ENCODE assay signal across 8 cellular contexts in the genomic region with DNA sequence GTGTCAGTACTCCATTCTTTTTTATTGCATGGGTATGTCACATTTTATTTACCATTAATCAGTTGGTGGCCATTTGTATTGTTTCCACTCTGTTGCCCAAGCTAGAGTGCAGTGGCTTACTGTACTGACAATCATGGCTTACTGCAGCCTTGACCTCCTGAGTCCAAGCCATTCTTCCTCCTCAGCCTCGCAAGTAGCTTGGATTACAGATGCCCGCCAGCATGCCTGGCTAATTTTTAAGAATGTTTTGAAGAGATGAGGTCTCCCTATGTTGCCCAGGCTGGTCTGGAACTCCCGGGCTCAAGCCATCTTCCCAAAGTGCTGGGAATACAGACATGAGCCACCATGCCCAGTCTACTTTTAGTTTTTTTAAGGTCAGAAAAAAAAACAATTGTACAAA. TPM values are rescaled to one million over a fixed set of nuclear protein-coding genes. Genes with fewer than 3 reads are reported as not detected.
A peak's percentile ranks its signal among the peaks of the same experiment; 100 is the strongest.
DNase-seq lines count a peak whose midpoint lies in the region; ATAC-seq, FAIRE-seq and TF ChIP-seq lines count a peak whose summit lies in the region.

No MANE protein-coding gene starts in this region.

- H3K27ac Mint-ChIP-seq in activated T-helper 1 cell treated with anti-CD3 and anti-CD28 coated beads, Interleukin-12 subunit alpha, Interleukin-12 subunit beta, Interleukin-2, Interleukin-4 antibody, amounts not matched to agents 30 ng/mL and 10 ng/mL and 1 ng/mL, durations not matched to agents 14 hours and 24 hours and 36 hours: peak overlapping the region; percentile 87

- no peak for TF ChIP-seq POLR2A in A549 (IDR thresholded peaks at IDR 0.05; ENCODE audit: low read length)

- no peak for ATAC-seq in A549
- no peak for ATAC-seq in HG03442 (IDR thresholded peaks at IDR 0.05; ENCODE audit: unreplicated experiment)
- no peak for ATAC-seq in HG02642 (IDR thresholded peaks at IDR 0.05; ENCODE audit: poor library complexity, unreplicated experiment)

- TF ChIP-seq EP300 in A549 (IDR thresholded peaks at IDR 0.05): no peak

- WGBS in A549 (ENCODE audit: missing lambda C conversion rate): 82% methylated on average over 3 of the region's 3 CpGs
- WGBS in mesodermal cell (ENCODE audit: insufficient coverage in 2 of 2), 2 experiments: 88% methylated on average over 3 of the region's 3 CpGs; no CpG with 5 or more reads in 1 of the 2 experiments

- CTCF ChIA-PET in A549 (lab: Yijun Ruan, JAX): interaction anchor here (1.2 to 2.7 kb wide), 4 partner anchors 10 to 118 kb away, joined by 3 to 10 read pairs (median 6); partner anchors contain the start of gene TIPRL

- H3K36me3 Mint-ChIP-seq in activated T-helper 1 cell treated with anti-CD3 and anti-CD28 coated beads, Interleukin-12 subunit alpha, Interleukin-12 subunit beta, Interleukin-2, Interleukin-4 antibody, amounts not matched to agents 30 ng/mL and 10 ng/mL and 1 ng/mL, durations not matched to agents 14 hours and 24 hours and 36 hours (ENCODE audit: low read depth): peaks cover 29% of the 10 kb centered on the region

- H3K9me3 ChIP-seq in A549: peaks cover 6% of the 10 kb centered on the region; the same call in 2 of the 3 replicates
- peaks cover 8% of the 10 kb centered on the region for H3K9me3 ChIP-seq in mesodermal cell (ENCODE audit: control insufficient read depth, low read length)

- POLR2A ChIA-PET in A549 (lab: Yijun Ruan, JAX): interaction anchor here (0.6 to 1.7 kb wide), 6 partner anchors 10 to 810 kb away, joined by 3 to 16 read pairs (median 4); partner anchors contain the start of genes GPR161 and TIPRL

- peak overlapping the region; percentile 90 for H3K4me3 Mint-ChIP-seq in activated T-helper 1 cell treated with anti-CD3 and anti-CD28 coated beads, Interleukin-12 subunit alpha, Interleukin-12 subunit beta, Interleukin-2, Interleukin-4 antibody, amounts not matched to agents 30 ng/mL and 10 ng/mL and 1 ng/mL, durations not matched to agents 14 hours and 24 hours and 36 hours

- H3K4me2 ChIP-seq in A549: peak overlapping the region; percentile 93

- H3K9me3 Mint-ChIP-seq in activated T-helper 1 cell treated with anti-CD3 and anti-CD28 coated beads, Interleukin-12 subunit alpha, Interleukin-12 subunit beta, Interleukin-2, Interleukin-4 antibody, amounts not matched to agents 30 ng/mL and 10 ng/mL and 1 ng/mL, durations not matched to agents 14 hours and 24 hours and 36 hours: peaks cover 6% of the 10 kb centered on the region

- DNase-seq in A549 (ENCODE audit: low read depth in 1 of 2, low spot score in 1 of 2) (no peak), NAMALWA (ENCODE audit: low spot score) (no peak)
- no peak for DNase-seq in activated T-helper 1 cell treated with anti-CD3 and anti-CD28 coated beads, Interleukin-12 subunit alpha, Interleukin-12 subunit beta, Interleukin-2, Interleukin-4 antibody, amounts not matched to agents 30 ng/mL and 10 ng/mL and 1 ng/mL, durations not matched to agents 14 hours and 24 hours and 36 hours (ENCODE audit: low spot score)
- no peak for DNase-seq in stimulated activated CD4-positive, alpha-beta T cell treated with anti-CD3 and anti-CD28 coated beads, Interleukin-4, amount 100 ng/mL, for 24 hours

- peaks cover 43% of the 10 kb centered on the region for H3K4me1 ChIP-seq in A549
- peaks cover 16% of the 10 kb centered on the region for H3K4me1 ChIP-seq in mesodermal cell (ENCODE audit: control insufficient read depth, insufficient read depth, low read length, poor library complexity, severe bottlenecking)

- H3K36me3 ChIP-seq in mesodermal cell (ENCODE audit: control insufficient read depth, insufficient read depth, low read length): peaks cover 6% of the 10 kb centered on the region

- H3K27me3 Mint-ChIP-seq in activated T-helper 1 cell treated with anti-CD3 and anti-CD28 coated beads, Interleukin-12 subunit alpha, Interleukin-12 subunit beta, Interleukin-2, Interleukin-4 antibody, amounts not matched to agents 30 ng/mL and 10 ng/mL and 1 ng/mL, durations not matched to agents 14 hours and 24 hours and 36 hours (ENCODE audit: insufficient read depth): peaks cover 4% of the 10 kb centered on the region

- TF ChIP-seq RAD21 in A549 (conservative IDR thresholded peaks at IDR 0.05 in 1 of 2, IDR thresholded peaks at IDR 0.05 in 1 of 2): no peak

- FAIRE-seq in A549 (lab: Jason Lieb, UNC): no peak

- peaks cover 65% of the 10 kb centered on the region for H3K4me1 Mint-ChIP-seq in activated T-helper 1 cell treated with anti-CD3 and anti-CD28 coated beads, Interleukin-12 subunit alpha, Interleukin-12 subunit beta, Interleukin-2, Interleukin-4 antibody, amounts not matched to agents 30 ng/mL and 10 ng/mL and 1 ng/mL, durations not matched to agents 14 hours and 24 hours and 36 hours (ENCODE audit: low read depth)

- H3K4me3 ChIP-seq in A549: peak overlapping the region; percentile 86
- peak overlapping the region; percentile 100 for H3K4me3 ChIP-seq in GM12875 (ENCODE audit: low read depth, low read length)
- peak overlapping the region; percentile 83 for H3K4me3 ChIP-seq in mesodermal cell (ENCODE audit: extremely low read depth, insufficient read depth, low read length, poor library complexity, severe bottlenecking)

- TF ChIP-seq CTCF in A549 (IDR thresholded peaks at IDR 0.05): no peak
- no peak for TF ChIP-seq CTCF in GM12875 (IDR thresholded peaks at IDR 0.05; ENCODE audit: borderline replicate concordance, insufficient read depth, low read depth, low read length)

- H3K27ac ChIP-seq in A549: peak overlapping the region; percentile 94 to 95
- peak overlapping the region; percentile 82 for H3K27ac ChIP-seq in mesodermal cell (ENCODE audit: low read depth, low read length, severe bottlenecking)

- intact Hi-C loops in activated T-helper 1 cell treated with anti-CD3 and anti-CD28 coated beads, Interleukin-12 subunit alpha, Interleukin-12 subunit beta, Interleukin-2, Interleukin-4 antibody, amounts not matched to agents 30 ng/mL and 10 ng/mL and 1 ng/mL, durations not matched to agents 14 hours and 24 hours and 36 hours (cut with micrococcal nuclease): loop anchor here (1.0 to 5.0 kb wide), 4 partner anchors 47 to 503 kb away; partner anchors contain the start of genes GPR161, MPZL1 and TIPRL

TF ChIP-seq in A549, 52 proteins besides CTCF, POLR2A, EP300 and RAD21:
- TF ChIP-seq KDM1A (IDR thresholded peaks at IDR 0.05; ENCODE audit: low read depth): no peak
- TF ChIP-seq ESRRA (IDR thresholded peaks at IDR 0.05; ENCODE audit: borderline replicate concordance, low read length): no peak

RNA-seq across cellular contexts. Expression of gene SFT2D2, which starts 0.8 kb away (rescaled TPM):
- polyA plus RNA-seq in A549 (2011; rRNA removed) (40.1 and 43.8 TPM in 2 replicates), A549 (2017; fragmentation: RNase III; extraction: RNeasy Plus Mini Kit Qiagen cat#74134 plus additional on column Dnase treatment) (12.3 to 14.1 TPM (median 12.8 TPM) in 3 replicates)
- 9.6 and 12.2 TPM in 2 replicates for polyA plus RNA-seq in A549 (2012; cell fraction: cytosol; rRNA removed)
- 5.5 and 10.4 TPM in 2 replicates for polyA plus RNA-seq in A549 (2012; cell fraction: nucleus; rRNA removed)
- polyA minus RNA-seq in A549 (2011; rRNA and poly(A)+ RNA removed): 105 and 117 TPM in 2 replicates
- total RNA-seq in activated T-helper 1 cell treated with anti-CD3 and anti-CD28 coated beads, Interleukin-12 subunit alpha, Interleukin-12 subunit beta, Interleukin-2, Interleukin-4 antibody, amounts not matched to agents 30 ng/mL and 10 ng/mL and 1 ng/mL, durations not matched to agents 14 hours and 24 hours and 36 hours: 71.1 and 76.5 TPM in 2 replicates
- 11.1 TPM for polyA plus RNA-seq in mesodermal cell (2013, experiment 1 of 2)
- polyA plus RNA-seq in mesodermal cell (2013, experiment 2 of 2): 9.1 TPM

RNA-seq across cellular contexts. Expression of gene TIPRL, which starts 46.2 kb away (rescaled TPM):
- polyA plus RNA-seq in A549 (2011; rRNA removed) (47.5 and 70.7 TPM in 2 replicates), A549 (2017; fragmentation: RNase III; extraction: RNeasy Plus Mini Kit Qiagen cat#74134 plus additional on column Dnase treatment) (31.6 to 38.3 TPM (median 34.4 TPM) in 3 replicates)
- polyA plus RNA-seq in A549 (2012; cell fraction: cytosol; rRNA removed): 12.3 and 14.5 TPM in 2 replicates
- polyA plus RNA-seq in A549 (2012; cell fraction: nucleus; rRNA removed): 4.2 and 5.9 TPM in 2 replicates
- 9.3 and 11.9 TPM in 2 replicates for polyA minus RNA-seq in A549 (2011; rRNA and poly(A)+ RNA removed)
- total RNA-seq in activated T-helper 1 cell treated with anti-CD3 and anti-CD28 coated beads, Interleukin-12 subunit alpha, Interleukin-12 subunit beta, Interleukin-2, Interleukin-4 antibody, amounts not matched to agents 30 ng/mL and 10 ng/mL and 1 ng/mL, durations not matched to agents 14 hours and 24 hours and 36 hours: 42.8 and 45.7 TPM in 2 replicates
- polyA plus RNA-seq in mesodermal cell (2013, experiment 1 of 2): 38.4 TPM
- 38.4 TPM for polyA plus RNA-seq in mesodermal cell (2013, experiment 2 of 2)

RNA-seq across cellular contexts. Expression of gene TBX19, which starts 55.7 kb away (rescaled TPM):
- polyA plus RNA-seq in A549 (2011; rRNA removed) (1.7 and 2.0 TPM in 2 replicates), A549 (2017; fragmentation: RNase III; extraction: RNeasy Plus Mini Kit Qiagen cat#74134 plus additional on column Dnase treatment) (0.97 to 1.0 TPM (median 0.98 TPM) in 3 replicates)
- polyA plus RNA-seq in A549 (2012; cell fraction: cytosol; rRNA removed): 0.69 and 0.89 TPM in 2 replicates
- polyA plus RNA-seq in A549 (2012; cell fraction: nucleus; rRNA removed): 2.6 and 2.9 TPM in 2 replicates
- 1.2 TPM in 2 replicates for polyA minus RNA-seq in A549 (2011; rRNA and poly(A)+ RNA removed)
- 2.0 and 2.5 TPM in 2 replicates for total RNA-seq in activated T-helper 1 cell treated with anti-CD3 and anti-CD28 coated beads, Interleukin-12 subunit alpha, Interleukin-12 subunit beta, Interleukin-2, Interleukin-4 antibody, amounts not matched to agents 30 ng/mL and 10 ng/mL and 1 ng/mL, durations not matched to agents 14 hours and 24 hours and 36 hours
- polyA plus RNA-seq in mesodermal cell (2013, experiment 1 of 2): 4.2 TPM
- polyA plus RNA-seq in mesodermal cell (2013, experiment 2 of 2): 3.1 TPM
